Comparison of ENCODE assay signal across 15 cellular contexts in the genomic region with DNA sequence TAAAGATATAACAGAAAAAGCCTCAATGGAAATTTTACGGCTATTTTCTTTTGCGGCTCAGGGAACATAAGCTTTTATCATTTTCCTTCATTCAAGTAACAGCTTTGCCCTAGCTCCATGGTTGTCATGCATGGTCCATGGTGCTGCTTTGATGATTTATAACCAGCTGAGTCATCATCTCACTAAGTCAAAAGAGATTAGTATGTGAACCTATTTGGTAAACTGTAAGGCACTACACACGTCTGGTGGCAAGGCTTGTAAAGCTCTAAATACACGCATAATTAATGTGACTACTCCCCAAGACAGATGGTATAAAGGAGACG.
DNase-seq lines count a peak whose midpoint lies in the region; ATAC-seq, FAIRE-seq and TF ChIP-seq lines count a peak whose summit lies in the region.
"Had no signal": no experiment of that assay in that cellular context is flagged by ENCODE, and none has a peak within 500 bp of the region (broad histone marks: within the 10 kb centered on the region; RNA-seq: fewer than 3 reads in every experiment).

No MANE protein-coding gene starts in this region.

- FAIRE-seq in small intestine (lab: Jason Lieb, UNC) = no peak
- FAIRE-seq: colon, GM12892 had no signal

- H3K36me3 ChIP-seq in small intestine (ENCODE audit: control insufficient read depth in 2 of 2, insufficient read depth in 2 of 2, low read length in 2 of 2) = no peaks in the 10 kb centered on the region
- H3K36me3 ChIP-seq: tibial nerve had no signal

- 24 to 43% (median 27%) methylated on average over 5 of the region's 5 CpGs for WGBS in small intestine, 3 donors

- ATAC-seq in HG03439 (IDR thresholded peaks at IDR 0.05; ENCODE audit: unreplicated experiment) = no peak
- ATAC-seq: activated CD8-positive, alpha-beta memory T cell treated with anti-CD3 and anti-CD28 coated beads, Interleukin-2, amount 10 ng/mL, durations not matched to agents 7 days and 5 days had no signal

- H3K4me1 ChIP-seq in small intestine (ENCODE audit: control insufficient read depth in 2 of 2, insufficient read depth in 1 of 2, low read depth in 1 of 2, low read length in 1 of 2) = no peaks in the 10 kb centered on the region

- H3K27me3 ChIP-seq in small intestine (ENCODE audit: control insufficient read depth in 2 of 2, insufficient read depth in 2 of 2, low read length in 2 of 2) = peaks cover 0 to 2% of the 10 kb centered on the region in 2 donors
- H3K27me3 ChIP-seq: tibial nerve had no signal

- H3K4me3 ChIP-seq in fibroblast of the aortic adventitia (ENCODE audit: low read depth, low read length) (no peak overlapping the region), small intestine (ENCODE audit: low read depth in 1 of 2, low read length in 2 of 2) (no peak overlapping the region)
- H3K4me3 ChIP-seq: tibial nerve had no signal

- DNase-seq in NCI-H446 treated with DMSO at 0.1 percent for 48 hours (lab: John Stamatoyannopoulos, UW) (peak; percentile 8), NCI-H446 (lab: John Stamatoyannopoulos, UW) (no peak), RKO (ENCODE audit: low spot score) (peak; percentile 40), fibroblast of the aortic adventitia (ENCODE audit: low read depth) (peak; percentile 72), small intestine (peak; percentile 16), cortex of kidney (lab: John Stamatoyannopoulos, UW) (no peak)
- DNase-seq in stimulated activated CD4-positive, alpha-beta T cell treated with anti-CD3 and anti-CD28 coated beads, Interleukin-4, amount 100 ng/mL, for 1 hour = no peak
- DNase-seq: activated CD8-positive, alpha-beta memory T cell treated with anti-CD3 and anti-CD28 coated beads, Interleukin-2, amount 10 ng/mL, durations not matched to agents 7 days and 5 days; DMS79 treated with DMSO at 0.1 percent for 48 hours; erythroblast; NCI-H2029 treated with DMSO at 0.1 percent for 48 hours had no signal

- H3K9me3 ChIP-seq in small intestine (ENCODE audit: control insufficient read depth, low read depth) = no peaks in the 10 kb centered on the region
- H3K9me3 ChIP-seq: tibial nerve had no signal

- no peak for TF ChIP-seq CTCF in fibroblast of the aortic adventitia (IDR thresholded peaks at IDR 0.05; ENCODE audit: insufficient read depth, low read length)

- H3K27ac ChIP-seq in small intestine (ENCODE audit: low read depth in 1 of 2, low read length in 1 of 2) = no peak overlapping the region
- H3K27ac ChIP-seq: tibial nerve had no signal

Comparison
In these comparisons a context has a peak if more than half of its experiments do, and no peak if none do; other contexts are left out.
1. DNase-seq: peak in NCI-H446 treated with DMSO at 0.1 percent for 48 hours (single experiment), RKO (single experiment), fibroblast of the aortic adventitia (single experiment) and small intestine (single experiment); none in NCI-H446 (0 of 2), cortex of kidney (single experiment) and stimulated activated CD4-positive, alpha-beta T cell treated with anti-CD3 and anti-CD28 coated beads, Interleukin-4, amount 100 ng/mL, for 1 hour (single experiment).